ENCODE assay signal across 1 cellular context in the genomic region with DNA sequence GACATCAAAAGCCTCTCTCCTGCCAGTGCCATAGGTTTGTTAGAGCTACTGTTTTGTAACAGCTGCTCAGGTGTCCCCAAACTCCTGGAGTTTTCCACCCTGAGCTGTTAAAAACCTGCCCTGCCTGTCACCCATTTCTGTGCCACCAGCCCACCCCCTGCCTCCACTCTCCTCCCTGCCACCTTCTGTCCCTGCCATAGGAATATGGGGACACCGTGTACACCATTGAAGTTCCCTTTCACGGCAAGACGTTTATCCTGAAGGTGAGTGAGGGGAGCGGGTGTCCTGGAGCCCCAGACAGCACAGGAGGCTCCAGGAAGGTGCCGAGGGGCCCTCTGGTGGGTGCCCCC.
TF ChIP-seq lines count a peak whose summit lies in the region.

No MANE protein-coding gene starts in this region.

TF ChIP-seq in SK-N-SH treated with all-trans-retinoic acid at 6 μM for 48 hours, 23 proteins besides CTCF, POLR2A, EP300 and RAD21 (continued from another document):
- TF ChIP-seq, protein P1, sequence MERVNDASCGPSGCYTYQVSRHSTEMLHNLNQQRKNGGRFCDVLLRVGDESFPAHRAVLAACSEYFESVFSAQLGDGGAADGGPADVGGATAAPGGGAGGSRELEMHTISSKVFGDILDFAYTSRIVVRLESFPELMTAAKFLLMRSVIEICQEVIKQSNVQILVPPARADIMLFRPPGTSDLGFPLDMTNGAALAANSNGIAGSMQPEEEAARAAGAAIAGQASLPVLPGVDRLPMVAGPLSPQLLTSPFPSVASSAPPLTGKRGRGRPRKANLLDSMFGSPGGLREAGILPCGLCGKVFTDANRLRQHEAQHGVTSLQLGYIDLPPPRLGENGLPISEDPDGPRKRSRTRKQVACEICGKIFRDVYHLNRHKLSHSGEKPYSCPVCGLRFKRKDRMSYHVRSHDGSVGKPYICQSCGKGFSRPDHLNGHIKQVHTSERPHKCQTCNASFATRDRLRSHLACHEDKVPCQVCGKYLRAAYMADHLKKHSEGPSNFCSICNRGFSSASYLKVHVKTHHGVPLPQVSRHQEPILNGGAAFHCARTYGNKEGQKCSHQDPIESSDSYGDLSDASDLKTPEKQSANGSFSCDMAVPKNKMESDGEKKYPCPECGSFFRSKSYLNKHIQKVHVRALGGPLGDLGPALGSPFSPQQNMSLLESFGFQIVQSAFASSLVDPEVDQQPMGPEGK (CRISPR knock-in tag; IDR thresholded peaks at IDR 0.05; ENCODE audit: borderline replicate concordance): no peak
- TF ChIP-seq, protein P2, sequence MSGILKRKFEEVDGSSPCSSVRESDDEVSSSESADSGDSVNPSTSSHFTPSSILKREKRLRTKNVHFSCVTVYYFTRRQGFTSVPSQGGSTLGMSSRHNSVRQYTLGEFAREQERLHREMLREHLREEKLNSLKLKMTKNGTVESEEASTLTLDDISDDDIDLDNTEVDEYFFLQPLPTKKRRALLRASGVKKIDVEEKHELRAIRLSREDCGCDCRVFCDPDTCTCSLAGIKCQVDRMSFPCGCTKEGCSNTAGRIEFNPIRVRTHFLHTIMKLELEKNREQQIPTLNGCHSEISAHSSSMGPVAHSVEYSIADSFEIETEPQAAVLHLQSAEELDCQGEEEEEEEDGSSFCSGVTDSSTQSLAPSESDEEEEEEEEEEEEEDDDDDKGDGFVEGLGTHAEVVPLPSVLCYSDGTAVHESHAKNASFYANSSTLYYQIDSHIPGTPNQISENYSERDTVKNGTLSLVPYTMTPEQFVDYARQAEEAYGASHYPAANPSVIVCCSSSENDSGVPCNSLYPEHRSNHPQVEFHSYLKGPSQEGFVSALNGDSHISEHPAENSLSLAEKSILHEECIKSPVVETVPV (CRISPR knock-in tag; IDR thresholded peaks at IDR 0.05): no peak
- no peak for TF ChIP-seq GLIS3 (CRISPR knock-in tag; IDR thresholded peaks at IDR 0.05)
- no peak for TF ChIP-seq TCF4 (CRISPR knock-in tag; IDR thresholded peaks at IDR 0.05; ENCODE audit: borderline replicate concordance)
- no peak for TF ChIP-seq ZNF8 (CRISPR knock-in tag; IDR thresholded peaks at IDR 0.05)
- no peak for TF ChIP-seq ZNF565 (CRISPR knock-in tag; conservative IDR thresholded peaks at IDR 0.05; ENCODE audit: low read depth)
- no peak for TF ChIP-seq OSR1 (CRISPR knock-in tag; IDR thresholded peaks at IDR 0.05)
- no peak for TF ChIP-seq RARB (CRISPR knock-in tag; IDR thresholded peaks at IDR 0.05)
- no peak for TF ChIP-seq ISL1 (CRISPR knock-in tag; IDR thresholded peaks at IDR 0.05)
- TF ChIP-seq PPARA (CRISPR knock-in tag; IDR thresholded peaks at IDR 0.05; ENCODE audit: borderline replicate concordance): no peak
- TF ChIP-seq, protein P3, sequence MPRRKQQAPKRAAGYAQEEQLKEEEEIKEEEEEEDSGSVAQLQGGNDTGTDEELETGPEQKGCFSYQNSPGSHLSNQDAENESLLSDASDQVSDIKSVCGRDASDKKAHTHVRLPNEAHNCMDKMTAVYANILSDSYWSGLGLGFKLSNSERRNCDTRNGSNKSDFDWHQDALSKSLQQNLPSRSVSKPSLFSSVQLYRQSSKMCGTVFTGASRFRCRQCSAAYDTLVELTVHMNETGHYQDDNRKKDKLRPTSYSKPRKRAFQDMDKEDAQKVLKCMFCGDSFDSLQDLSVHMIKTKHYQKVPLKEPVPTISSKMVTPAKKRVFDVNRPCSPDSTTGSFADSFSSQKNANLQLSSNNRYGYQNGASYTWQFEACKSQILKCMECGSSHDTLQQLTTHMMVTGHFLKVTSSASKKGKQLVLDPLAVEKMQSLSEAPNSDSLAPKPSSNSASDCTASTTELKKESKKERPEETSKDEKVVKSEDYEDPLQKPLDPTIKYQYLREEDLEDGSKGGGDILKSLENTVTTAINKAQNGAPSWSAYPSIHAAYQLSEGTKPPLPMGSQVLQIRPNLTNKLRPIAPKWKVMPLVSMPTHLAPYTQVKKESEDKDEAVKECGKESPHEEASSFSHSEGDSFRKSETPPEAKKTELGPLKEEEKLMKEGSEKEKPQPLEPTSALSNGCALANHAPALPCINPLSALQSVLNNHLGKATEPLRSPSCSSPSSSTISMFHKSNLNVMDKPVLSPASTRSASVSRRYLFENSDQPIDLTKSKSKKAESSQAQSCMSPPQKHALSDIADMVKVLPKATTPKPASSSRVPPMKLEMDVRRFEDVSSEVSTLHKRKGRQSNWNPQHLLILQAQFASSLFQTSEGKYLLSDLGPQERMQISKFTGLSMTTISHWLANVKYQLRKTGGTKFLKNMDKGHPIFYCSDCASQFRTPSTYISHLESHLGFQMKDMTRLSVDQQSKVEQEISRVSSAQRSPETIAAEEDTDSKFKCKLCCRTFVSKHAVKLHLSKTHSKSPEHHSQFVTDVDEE (CRISPR knock-in tag; IDR thresholded peaks at IDR 0.05): no peak
- TF ChIP-seq CSDC2 (CRISPR knock-in tag; IDR thresholded peaks at IDR 0.05): no peak
- TF ChIP-seq ESRRG (CRISPR knock-in tag; IDR thresholded peaks at IDR 0.05): no peak
- TF ChIP-seq SNAI2 (CRISPR knock-in tag; IDR thresholded peaks at IDR 0.05): no peak
